1 cellular context compared by ENCODE assay signal in the genomic region with DNA sequence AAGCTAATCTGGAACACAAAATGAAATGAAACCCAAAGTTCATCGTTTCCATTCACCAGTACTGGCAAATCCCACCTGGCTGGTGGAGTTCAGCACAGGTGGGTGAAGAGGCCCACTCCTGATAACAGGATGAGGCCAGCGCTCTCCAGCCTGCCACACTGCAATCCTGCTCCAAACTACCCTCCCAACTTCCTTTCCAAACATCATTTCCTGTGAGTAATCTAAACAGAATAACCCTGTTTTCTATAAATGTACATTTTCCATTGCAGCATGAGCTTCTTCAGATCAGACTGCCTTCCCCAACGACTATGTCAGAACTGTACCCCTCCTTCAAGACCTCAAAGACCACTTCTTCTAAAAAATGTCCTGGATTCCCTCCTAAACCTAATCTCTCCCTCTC.
TF ChIP-seq lines count a peak whose summit lies in the region.

No MANE protein-coding gene starts in this region.

TF ChIP-seq in K562, 482 proteins besides CTCF, POLR2A, EP300 and RAD21:
- TF ChIP-seq SRSF1 (IDR thresholded peaks at IDR 0.05; ENCODE audit: low read depth, low read length): no peak
- no peak for TF ChIP-seq CTBP1 (IDR thresholded peaks at IDR 0.05; ENCODE audit: borderline replicate concordance)
- no peak for TF ChIP-seq SETDB1 (IDR thresholded peaks at IDR 0.05; ENCODE audit: low read length)
- TF ChIP-seq CHD1 (IDR thresholded peaks at IDR 0.05; ENCODE audit: low read length): no peak
- no peak for TF ChIP-seq SMARCA5 (IDR thresholded peaks at IDR 0.05)
- TF ChIP-seq SMARCB1 (IDR thresholded peaks at IDR 0.05; ENCODE audit: insufficient read length, low read depth): no peak
- TF ChIP-seq, protein P1, sequence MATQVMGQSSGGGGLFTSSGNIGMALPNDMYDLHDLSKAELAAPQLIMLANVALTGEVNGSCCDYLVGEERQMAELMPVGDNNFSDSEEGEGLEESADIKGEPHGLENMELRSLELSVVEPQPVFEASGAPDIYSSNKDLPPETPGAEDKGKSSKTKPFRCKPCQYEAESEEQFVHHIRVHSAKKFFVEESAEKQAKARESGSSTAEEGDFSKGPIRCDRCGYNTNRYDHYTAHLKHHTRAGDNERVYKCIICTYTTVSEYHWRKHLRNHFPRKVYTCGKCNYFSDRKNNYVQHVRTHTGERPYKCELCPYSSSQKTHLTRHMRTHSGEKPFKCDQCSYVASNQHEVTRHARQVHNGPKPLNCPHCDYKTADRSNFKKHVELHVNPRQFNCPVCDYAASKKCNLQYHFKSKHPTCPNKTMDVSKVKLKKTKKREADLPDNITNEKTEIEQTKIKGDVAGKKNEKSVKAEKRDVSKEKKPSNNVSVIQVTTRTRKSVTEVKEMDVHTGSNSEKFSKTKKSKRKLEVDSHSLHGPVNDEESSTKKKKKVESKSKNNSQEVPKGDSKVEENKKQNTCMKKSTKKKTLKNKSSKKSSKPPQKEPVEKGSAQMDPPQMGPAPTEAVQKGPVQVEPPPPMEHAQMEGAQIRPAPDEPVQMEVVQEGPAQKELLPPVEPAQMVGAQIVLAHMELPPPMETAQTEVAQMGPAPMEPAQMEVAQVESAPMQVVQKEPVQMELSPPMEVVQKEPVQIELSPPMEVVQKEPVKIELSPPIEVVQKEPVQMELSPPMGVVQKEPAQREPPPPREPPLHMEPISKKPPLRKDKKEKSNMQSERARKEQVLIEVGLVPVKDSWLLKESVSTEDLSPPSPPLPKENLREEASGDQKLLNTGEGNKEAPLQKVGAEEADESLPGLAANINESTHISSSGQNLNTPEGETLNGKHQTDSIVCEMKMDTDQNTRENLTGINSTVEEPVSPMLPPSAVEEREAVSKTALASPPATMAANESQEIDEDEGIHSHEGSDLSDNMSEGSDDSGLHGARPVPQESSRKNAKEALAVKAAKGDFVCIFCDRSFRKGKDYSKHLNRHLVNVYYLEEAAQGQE (CRISPR knock-in tag; IDR thresholded peaks at IDR 0.05; ENCODE audit: low read depth): no peak
- no peak for TF ChIP-seq RB1 (IDR thresholded peaks at IDR 0.05; ENCODE audit: low read depth)
- TF ChIP-seq, protein P2, sequence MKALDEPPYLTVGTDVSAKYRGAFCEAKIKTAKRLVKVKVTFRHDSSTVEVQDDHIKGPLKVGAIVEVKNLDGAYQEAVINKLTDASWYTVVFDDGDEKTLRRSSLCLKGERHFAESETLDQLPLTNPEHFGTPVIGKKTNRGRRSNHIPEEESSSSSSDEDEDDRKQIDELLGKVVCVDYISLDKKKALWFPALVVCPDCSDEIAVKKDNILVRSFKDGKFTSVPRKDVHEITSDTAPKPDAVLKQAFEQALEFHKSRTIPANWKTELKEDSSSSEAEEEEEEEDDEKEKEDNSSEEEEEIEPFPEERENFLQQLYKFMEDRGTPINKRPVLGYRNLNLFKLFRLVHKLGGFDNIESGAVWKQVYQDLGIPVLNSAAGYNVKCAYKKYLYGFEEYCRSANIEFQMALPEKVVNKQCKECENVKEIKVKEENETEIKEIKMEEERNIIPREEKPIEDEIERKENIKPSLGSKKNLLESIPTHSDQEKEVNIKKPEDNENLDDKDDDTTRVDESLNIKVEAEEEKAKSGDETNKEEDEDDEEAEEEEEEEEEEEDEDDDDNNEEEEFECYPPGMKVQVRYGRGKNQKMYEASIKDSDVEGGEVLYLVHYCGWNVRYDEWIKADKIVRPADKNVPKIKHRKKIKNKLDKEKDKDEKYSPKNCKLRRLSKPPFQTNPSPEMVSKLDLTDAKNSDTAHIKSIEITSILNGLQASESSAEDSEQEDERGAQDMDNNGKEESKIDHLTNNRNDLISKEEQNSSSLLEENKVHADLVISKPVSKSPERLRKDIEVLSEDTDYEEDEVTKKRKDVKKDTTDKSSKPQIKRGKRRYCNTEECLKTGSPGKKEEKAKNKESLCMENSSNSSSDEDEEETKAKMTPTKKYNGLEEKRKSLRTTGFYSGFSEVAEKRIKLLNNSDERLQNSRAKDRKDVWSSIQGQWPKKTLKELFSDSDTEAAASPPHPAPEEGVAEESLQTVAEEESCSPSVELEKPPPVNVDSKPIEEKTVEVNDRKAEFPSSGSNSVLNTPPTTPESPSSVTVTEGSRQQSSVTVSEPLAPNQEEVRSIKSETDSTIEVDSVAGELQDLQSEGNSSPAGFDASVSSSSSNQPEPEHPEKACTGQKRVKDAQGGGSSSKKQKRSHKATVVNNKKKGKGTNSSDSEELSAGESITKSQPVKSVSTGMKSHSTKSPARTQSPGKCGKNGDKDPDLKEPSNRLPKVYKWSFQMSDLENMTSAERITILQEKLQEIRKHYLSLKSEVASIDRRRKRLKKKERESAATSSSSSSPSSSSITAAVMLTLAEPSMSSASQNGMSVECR (CRISPR knock-in tag; IDR thresholded peaks at IDR 0.05): no peak
- no peak for TF ChIP-seq ZNF121 (CRISPR knock-in tag; conservative IDR thresholded peaks at IDR 0.05)
- TF ChIP-seq MEIS2 (IDR thresholded peaks at IDR 0.05; ENCODE audit: partially characterized antibody): no peak
- TF ChIP-seq, protein P3, sequence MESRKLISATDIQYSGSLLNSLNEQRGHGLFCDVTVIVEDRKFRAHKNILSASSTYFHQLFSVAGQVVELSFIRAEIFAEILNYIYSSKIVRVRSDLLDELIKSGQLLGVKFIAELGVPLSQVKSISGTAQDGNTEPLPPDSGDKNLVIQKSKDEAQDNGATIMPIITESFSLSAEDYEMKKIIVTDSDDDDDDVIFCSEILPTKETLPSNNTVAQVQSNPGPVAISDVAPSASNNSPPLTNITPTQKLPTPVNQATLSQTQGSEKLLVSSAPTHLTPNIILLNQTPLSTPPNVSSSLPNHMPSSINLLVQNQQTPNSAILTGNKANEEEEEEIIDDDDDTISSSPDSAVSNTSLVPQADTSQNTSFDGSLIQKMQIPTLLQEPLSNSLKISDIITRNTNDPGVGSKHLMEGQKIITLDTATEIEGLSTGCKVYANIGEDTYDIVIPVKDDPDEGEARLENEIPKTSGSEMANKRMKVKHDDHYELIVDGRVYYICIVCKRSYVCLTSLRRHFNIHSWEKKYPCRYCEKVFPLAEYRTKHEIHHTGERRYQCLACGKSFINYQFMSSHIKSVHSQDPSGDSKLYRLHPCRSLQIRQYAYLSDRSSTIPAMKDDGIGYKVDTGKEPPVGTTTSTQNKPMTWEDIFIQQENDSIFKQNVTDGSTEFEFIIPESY (CRISPR knock-in tag; IDR thresholded peaks at IDR 0.05): no peak
- TF ChIP-seq FOXJ3 (CRISPR knock-in tag; IDR thresholded peaks at IDR 0.05): no peak
- TF ChIP-seq, protein P4, sequence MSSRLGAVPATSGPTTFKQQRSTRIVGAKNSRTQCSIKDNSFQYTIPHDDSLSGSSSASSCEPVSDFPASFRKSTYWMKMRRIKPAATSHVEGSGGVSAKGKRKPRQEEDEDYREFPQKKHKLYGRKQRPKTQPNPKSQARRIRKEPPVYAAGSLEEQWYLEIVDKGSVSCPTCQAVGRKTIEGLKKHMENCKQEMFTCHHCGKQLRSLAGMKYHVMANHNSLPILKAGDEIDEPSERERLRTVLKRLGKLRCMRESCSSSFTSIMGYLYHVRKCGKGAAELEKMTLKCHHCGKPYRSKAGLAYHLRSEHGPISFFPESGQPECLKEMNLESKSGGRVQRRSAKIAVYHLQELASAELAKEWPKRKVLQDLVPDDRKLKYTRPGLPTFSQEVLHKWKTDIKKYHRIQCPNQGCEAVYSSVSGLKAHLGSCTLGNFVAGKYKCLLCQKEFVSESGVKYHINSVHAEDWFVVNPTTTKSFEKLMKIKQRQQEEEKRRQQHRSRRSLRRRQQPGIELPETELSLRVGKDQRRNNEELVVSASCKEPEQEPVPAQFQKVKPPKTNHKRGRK (tag; IDR thresholded peaks at IDR 0.05): no peak
- TF ChIP-seq ZNF253 (CRISPR knock-in tag; conservative IDR thresholded peaks at IDR 0.05): no peak
- no peak for TF ChIP-seq SMARCE1 (IDR thresholded peaks at IDR 0.05)
- no peak for TF ChIP-seq PTBP1 (IDR thresholded peaks at IDR 0.05; ENCODE audit: low read depth, low read length)
- TF ChIP-seq MECOM (CRISPR knock-in tag; IDR thresholded peaks at IDR 0.05): no peak
